1 cellular context compared by ENCODE assay signal in the genomic region with DNA sequence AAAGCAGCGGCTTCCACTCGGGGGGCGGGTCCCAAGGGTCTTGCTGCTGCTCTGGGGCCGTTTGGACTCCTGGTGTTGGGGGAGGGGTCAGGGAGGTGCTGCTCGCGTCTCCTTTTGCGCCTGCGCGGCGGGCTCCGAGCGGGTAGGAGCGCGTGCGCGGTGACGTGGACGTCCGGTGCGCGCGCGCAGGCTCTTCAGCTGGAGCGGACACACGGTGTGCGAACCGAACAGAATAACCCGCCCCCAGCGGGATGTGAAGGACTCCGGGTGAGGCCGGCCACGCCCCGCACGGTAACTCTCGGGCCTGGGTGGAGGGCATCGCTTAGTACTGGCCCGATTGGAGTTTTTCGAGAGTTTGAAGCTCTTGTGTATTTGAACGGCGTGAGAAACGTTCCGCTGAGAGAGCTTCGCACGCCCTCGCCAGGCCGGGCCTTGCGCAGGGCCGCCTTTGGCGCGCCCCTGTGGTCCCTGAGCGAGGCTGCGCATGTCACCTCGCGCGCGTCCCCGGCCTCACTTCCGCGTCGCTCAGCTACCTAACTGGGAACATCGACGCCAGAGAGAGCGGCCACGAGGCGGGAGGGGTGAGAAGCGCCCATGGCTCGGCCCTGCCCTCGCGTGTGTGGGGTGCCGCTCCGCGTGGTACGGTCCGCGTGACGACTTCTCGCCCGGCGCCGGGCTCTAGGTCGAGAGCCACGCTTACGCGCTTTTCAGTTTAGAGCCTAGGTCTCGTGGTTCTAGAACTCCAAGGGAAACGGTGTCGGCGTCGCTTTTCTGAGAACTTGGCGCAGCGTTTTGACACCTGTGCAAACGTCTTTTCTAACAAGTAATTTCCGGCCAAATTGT.
TF ChIP-seq lines count a peak whose summit lies in the region.

A gene (plus strand): TSS at position 171 of the 843 bp plus-strand sequence.

TF ChIP-seq in HepG2, 621 proteins besides CTCF, POLR2A, EP300 and RAD21 (continued from another document and continues in another):
- TF ChIP-seq, protein P1, sequence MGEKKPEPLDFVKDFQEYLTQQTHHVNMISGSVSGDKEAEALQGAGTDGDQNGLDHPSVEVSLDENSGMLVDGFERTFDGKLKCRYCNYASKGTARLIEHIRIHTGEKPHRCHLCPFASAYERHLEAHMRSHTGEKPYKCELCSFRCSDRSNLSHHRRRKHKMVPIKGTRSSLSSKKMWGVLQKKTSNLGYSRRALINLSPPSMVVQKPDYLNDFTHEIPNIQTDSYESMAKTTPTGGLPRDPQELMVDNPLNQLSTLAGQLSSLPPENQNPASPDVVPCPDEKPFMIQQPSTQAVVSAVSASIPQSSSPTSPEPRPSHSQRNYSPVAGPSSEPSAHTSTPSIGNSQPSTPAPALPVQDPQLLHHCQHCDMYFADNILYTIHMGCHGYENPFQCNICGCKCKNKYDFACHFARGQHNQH (CRISPR knock-in tag; IDR thresholded peaks at IDR 0.05), result peak; percentile 40; the same call in 1 of the 2 replicates
- TF ChIP-seq, protein P2, sequence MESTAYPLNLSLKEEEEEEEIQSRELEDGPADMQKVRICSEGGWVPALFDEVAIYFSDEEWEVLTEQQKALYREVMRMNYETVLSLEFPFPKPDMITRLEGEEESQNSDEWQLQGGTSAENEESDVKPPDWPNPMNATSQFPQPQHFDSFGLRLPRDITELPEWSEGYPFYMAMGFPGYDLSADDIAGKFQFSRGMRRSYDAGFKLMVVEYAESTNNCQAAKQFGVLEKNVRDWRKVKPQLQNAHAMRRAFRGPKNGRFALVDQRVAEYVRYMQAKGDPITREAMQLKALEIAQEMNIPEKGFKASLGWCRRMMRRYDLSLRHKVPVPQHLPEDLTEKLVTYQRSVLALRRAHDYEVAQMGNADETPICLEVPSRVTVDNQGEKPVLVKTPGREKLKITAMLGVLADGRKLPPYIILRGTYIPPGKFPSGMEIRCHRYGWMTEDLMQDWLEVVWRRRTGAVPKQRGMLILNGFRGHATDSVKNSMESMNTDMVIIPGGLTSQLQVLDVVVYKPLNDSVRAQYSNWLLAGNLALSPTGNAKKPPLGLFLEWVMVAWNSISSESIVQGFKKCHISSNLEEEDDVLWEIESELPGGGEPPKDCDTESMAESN (CRISPR knock-in tag; conservative IDR thresholded peaks at IDR 0.05), result no peak
- TF ChIP-seq, protein P3, sequence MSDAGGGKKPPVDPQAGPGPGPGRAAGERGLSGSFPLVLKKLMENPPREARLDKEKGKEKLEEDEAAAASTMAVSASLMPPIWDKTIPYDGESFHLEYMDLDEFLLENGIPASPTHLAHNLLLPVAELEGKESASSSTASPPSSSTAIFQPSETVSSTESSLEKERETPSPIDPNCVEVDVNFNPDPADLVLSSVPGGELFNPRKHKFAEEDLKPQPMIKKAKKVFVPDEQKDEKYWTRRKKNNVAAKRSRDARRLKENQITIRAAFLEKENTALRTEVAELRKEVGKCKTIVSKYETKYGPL (CRISPR knock-in tag; IDR thresholded peaks at IDR 0.05), result no peak
- TF ChIP-seq KLF15 (CRISPR knock-in tag; IDR thresholded peaks at IDR 0.05; ENCODE audit: borderline replicate concordance), result no peak
- TF ChIP-seq, protein P4, sequence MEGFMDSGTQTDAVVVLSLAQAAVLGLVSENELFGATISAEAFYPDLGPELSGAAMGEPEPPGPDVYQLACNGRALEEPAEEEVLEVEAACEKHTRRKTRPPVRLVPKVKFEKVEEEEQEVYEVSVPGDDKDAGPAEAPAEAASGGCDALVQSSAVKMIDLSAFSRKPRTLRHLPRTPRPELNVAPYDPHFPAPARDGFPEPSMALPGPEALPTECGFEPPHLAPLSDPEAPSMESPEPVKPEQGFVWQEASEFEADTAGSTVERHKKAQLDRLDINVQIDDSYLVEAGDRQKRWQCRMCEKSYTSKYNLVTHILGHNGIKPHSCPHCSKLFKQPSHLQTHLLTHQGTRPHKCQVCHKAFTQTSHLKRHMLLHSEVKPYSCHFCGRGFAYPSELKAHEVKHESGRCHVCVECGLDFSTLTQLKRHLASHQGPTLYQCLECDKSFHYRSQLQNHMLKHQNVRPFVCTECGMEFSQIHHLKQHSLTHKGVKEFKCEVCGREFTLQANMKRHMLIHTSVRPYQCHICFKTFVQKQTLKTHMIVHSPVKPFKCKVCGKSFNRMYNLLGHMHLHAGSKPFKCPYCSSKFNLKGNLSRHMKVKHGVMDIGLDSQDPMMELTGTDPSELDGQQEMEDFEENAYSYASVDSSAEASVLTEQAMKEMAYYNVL (CRISPR knock-in tag; IDR thresholded peaks at IDR 0.05; ENCODE audit: borderline replicate concordance), result no peak
- TF ChIP-seq, protein P5, sequence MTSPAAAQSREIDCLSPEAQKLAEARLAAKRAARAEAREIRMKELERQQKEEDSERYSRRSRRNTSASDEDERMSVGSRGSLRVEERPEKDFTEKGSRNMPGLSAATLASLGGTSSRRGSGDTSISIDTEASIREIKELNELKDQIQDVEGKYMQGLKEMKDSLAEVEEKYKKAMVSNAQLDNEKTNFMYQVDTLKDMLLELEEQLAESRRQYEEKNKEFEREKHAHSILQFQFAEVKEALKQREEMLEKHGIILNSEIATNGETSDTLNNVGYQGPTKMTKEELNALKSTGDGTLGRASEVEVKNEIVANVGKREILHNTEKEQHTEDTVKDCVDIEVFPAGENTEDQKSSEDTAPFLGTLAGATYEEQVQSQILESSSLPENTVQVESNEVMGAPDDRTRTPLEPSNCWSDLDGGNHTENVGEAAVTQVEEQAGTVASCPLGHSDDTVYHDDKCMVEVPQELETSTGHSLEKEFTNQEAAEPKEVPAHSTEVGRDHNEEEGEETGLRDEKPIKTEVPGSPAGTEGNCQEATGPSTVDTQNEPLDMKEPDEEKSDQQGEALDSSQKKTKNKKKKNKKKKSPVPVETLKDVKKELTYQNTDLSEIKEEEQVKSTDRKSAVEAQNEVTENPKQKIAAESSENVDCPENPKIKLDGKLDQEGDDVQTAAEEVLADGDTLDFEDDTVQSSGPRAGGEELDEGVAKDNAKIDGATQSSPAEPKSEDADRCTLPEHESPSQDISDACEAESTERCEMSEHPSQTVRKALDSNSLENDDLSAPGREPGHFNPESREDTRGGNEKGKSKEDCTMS (CRISPR knock-in tag; conservative IDR thresholded peaks at IDR 0.05), result no peak
- peak; percentile 72; the same call in 1 of the 2 replicates for TF ChIP-seq DMAP1 (CRISPR knock-in tag; IDR thresholded peaks at IDR 0.05)
- TF ChIP-seq, protein P6, sequence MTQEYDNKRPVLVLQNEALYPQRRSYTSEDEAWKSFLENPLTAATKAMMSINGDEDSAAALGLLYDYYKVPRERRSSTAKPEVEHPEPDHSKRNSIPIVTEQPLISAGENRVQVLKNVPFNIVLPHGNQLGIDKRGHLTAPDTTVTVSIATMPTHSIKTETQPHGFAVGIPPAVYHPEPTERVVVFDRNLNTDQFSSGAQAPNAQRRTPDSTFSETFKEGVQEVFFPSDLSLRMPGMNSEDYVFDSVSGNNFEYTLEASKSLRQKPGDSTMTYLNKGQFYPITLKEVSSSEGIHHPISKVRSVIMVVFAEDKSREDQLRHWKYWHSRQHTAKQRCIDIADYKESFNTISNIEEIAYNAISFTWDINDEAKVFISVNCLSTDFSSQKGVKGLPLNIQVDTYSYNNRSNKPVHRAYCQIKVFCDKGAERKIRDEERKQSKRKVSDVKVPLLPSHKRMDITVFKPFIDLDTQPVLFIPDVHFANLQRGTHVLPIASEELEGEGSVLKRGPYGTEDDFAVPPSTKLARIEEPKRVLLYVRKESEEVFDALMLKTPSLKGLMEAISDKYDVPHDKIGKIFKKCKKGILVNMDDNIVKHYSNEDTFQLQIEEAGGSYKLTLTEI (CRISPR knock-in tag; conservative IDR thresholded peaks at IDR 0.05), result no peak
- no peak for TF ChIP-seq NFATC3 (CRISPR knock-in tag; IDR thresholded peaks at IDR 0.05)
- TF ChIP-seq, protein P7, sequence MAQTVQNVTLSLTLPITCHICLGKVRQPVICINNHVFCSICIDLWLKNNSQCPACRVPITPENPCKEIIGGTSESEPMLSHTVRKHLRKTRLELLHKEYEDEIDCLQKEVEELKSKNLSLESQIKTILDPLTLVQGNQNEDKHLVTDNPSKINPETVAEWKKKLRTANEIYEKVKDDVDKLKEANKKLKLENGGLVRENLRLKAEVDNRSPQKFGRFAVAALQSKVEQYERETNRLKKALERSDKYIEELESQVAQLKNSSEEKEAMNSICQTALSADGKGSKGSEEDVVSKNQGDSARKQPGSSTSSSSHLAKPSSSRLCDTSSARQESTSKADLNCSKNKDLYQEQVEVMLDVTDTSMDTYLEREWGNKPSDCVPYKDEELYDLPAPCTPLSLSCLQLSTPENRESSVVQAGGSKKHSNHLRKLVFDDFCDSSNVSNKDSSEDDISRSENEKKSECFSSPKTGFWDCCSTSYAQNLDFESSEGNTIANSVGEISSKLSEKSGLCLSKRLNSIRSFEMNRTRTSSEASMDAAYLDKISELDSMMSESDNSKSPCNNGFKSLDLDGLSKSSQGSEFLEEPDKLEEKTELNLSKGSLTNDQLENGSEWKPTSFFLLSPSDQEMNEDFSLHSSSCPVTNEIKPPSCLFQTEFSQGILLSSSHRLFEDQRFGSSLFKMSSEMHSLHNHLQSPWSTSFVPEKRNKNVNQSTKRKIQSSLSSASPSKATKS (CRISPR knock-in tag; IDR thresholded peaks at IDR 0.05), result no peak
- TF ChIP-seq, protein P8, sequence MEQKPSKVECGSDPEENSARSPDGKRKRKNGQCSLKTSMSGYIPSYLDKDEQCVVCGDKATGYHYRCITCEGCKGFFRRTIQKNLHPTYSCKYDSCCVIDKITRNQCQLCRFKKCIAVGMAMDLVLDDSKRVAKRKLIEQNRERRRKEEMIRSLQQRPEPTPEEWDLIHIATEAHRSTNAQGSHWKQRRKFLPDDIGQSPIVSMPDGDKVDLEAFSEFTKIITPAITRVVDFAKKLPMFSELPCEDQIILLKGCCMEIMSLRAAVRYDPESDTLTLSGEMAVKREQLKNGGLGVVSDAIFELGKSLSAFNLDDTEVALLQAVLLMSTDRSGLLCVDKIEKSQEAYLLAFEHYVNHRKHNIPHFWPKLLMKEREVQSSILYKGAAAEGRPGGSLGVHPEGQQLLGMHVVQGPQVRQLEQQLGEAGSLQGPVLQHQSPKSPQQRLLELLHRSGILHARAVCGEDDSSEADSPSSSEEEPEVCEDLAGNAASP (CRISPR knock-in tag; IDR thresholded peaks at IDR 0.05; ENCODE audit: borderline replicate concordance), result no peak
- TF ChIP-seq ZNF34 (CRISPR knock-in tag; IDR thresholded peaks at IDR 0.05; ENCODE audit: borderline replicate concordance), result no peak
- no peak; the same call in 1 of the 2 replicates for TF ChIP-seq ZNF619 (CRISPR knock-in tag; IDR thresholded peaks at IDR 0.05)
- TF ChIP-seq, protein P9, sequence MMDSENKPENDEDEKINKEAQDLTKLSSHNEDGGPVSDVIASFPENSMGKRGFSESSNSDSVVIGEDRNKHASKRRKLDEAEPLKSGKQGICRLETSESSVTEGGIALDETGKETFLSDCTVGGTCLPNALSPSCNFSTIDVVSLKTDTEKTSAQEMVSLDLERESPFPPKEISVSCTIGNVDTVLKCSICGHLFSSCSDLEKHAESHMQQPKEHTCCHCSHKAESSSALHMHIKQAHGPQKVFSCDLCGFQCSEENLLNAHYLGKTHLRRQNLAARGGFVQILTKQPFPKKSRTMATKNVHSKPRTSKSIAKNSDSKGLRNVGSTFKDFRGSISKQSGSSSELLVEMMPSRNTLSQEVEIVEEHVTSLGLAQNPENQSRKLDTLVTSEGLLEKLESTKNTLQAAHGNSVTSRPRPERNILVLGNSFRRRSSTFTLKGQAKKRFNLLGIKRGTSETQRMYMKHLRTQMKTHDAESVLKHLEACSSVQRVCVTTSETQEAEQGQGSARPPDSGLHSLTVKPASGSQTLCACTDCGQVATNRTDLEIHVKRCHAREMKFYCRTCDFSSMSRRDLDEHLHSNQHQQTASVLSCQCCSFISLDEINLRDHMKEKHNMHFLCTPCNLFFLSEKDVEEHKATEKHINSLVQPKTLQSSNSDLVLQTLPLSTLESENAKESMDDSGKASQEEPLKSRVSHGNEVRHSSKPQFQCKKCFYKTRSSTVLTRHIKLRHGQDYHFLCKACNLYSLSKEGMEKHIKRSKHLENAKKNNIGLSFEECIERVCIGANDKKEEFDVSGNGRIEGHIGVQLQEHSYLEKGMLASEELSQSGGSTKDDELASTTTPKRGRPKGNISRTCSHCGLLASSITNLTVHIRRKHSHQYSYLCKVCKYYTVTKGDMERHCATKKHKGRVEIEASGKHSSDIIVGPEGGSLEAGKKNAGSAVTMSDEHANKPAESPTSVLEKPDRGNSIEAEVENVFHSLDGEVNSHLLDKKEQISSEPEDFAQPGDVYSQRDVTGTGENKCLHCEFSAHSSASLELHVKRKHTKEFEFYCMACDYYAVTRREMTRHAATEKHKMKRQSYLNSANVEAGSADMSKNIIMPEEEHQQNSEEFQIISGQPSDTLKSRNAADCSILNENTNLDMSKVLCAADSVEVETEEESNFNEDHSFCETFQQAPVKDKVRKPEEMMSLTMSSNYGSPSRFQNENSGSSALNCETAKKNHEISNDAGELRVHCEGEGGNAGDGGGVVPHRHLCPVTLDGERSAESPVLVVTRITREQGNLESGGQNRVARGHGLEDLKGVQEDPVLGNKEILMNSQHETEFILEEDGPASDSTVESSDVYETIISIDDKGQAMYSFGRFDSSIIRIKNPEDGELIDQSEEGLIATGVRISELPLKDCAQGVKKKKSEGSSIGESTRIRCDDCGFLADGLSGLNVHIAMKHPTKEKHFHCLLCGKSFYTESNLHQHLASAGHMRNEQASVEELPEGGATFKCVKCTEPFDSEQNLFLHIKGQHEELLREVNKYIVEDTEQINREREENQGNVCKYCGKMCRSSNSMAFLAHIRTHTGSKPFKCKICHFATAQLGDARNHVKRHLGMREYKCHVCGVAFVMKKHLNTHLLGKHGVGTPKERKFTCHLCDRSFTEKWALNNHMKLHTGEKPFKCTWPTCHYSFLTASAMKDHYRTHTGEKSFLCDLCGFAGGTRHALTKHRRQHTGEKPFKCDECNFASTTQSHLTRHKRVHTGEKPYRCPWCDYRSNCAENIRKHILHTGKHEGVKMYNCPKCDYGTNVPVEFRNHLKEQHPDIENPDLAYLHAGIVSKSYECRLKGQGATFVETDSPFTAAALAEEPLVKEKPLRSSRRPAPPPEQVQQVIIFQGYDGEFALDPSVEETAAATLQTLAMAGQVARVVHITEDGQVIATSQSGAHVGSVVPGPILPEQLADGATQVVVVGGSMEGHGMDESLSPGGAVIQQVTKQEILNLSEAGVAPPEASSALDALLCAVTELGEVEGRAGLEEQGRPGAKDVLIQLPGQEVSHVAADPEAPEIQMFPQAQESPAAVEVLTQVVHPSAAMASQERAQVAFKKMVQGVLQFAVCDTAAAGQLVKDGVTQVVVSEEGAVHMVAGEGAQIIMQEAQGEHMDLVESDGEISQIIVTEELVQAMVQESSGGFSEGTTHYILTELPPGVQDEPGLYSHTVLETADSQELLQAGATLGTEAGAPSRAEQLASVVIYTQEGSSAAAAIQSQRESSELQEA (CRISPR knock-in tag; IDR thresholded peaks at IDR 0.05; ENCODE audit: not compliant biosample characterization), result no peak
- no peak for TF ChIP-seq RAD51 (IDR thresholded peaks at IDR 0.05; ENCODE audit: borderline replicate concordance)
- TF ChIP-seq NAIF1 (CRISPR knock-in tag; IDR thresholded peaks at IDR 0.05; ENCODE audit: borderline replicate concordance), result peak; percentile 86
- no peak for TF ChIP-seq ZNF354B (CRISPR knock-in tag; IDR thresholded peaks at IDR 0.05)
- TF ChIP-seq ZNF562 (CRISPR knock-in tag; IDR thresholded peaks at IDR 0.05; ENCODE audit: borderline replicate concordance), result no peak
- TF ChIP-seq, protein P10, sequence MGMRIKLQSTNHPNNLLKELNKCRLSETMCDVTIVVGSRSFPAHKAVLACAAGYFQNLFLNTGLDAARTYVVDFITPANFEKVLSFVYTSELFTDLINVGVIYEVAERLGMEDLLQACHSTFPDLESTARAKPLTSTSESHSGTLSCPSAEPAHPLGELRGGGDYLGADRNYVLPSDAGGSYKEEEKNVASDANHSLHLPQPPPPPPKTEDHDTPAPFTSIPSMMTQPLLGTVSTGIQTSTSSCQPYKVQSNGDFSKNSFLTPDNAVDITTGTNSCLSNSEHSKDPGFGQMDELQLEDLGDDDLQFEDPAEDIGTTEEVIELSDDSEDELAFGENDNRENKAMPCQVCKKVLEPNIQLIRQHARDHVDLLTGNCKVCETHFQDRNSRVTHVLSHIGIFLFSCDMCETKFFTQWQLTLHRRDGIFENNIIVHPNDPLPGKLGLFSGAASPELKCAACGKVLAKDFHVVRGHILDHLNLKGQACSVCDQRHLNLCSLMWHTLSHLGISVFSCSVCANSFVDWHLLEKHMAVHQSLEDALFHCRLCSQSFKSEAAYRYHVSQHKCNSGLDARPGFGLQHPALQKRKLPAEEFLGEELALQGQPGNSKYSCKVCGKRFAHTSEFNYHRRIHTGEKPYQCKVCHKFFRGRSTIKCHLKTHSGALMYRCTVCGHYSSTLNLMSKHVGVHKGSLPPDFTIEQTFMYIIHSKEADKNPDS (CRISPR knock-in tag; IDR thresholded peaks at IDR 0.05), result no peak
